Comparison of ENCODE assay signal across 9 cellular contexts in the genomic region with DNA sequence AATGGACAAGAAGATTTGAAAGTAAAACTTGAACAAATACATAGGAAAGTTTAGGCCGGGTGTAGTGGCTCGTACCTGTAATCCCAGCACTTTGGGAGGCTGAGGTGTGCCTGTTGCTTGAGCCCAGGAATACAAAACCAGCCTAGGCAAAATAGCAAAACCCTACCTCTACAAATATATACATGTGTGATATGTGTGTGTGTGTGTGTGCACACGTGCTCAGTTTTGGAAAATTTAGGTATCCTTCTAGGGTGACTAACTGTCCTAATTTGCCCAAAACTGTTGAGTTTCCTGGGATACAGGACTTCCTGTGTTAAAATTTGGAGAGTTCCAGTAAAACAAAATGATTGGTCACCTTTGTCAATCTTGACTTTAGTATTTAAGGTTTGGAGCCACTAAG.
"Had no signal": no experiment of that assay in that cellular context is flagged by ENCODE, and none has a peak within 500 bp of the region (broad histone marks: within the 10 kb centered on the region; RNA-seq: fewer than 3 reads in every experiment).

No MANE protein-coding gene starts in this region.

- H3K36me3 ChIP-seq: HAP-1 had no signal

- H3K9me3 ChIP-seq: HAP-1 had no signal

- ATAC-seq: HCT116 had no signal

- H2AFZ ChIP-seq: GM23248 had no signal

- H3K4me3 ChIP-seq: GM23248, HAP-1 had no signal

- FAIRE-seq: H54 had no signal

- H3K4me3 Mint-ChIP-seq: H9, HFFc6 had no signal

- H3K27ac Mint-ChIP-seq: H9, HFFc6 had no signal

- H3K4me1 ChIP-seq: HAP-1 had no signal

- DNase-seq: GM23248, GOT3, H7, H9, HCEC 1CT, HFFc6 had no signal

- H3K9ac ChIP-seq: GM23248 had no signal

- H3K27ac ChIP-seq: GM23248 had no signal
